Comparison of ENCODE assay signal across 24 cellular contexts in the genomic region with DNA sequence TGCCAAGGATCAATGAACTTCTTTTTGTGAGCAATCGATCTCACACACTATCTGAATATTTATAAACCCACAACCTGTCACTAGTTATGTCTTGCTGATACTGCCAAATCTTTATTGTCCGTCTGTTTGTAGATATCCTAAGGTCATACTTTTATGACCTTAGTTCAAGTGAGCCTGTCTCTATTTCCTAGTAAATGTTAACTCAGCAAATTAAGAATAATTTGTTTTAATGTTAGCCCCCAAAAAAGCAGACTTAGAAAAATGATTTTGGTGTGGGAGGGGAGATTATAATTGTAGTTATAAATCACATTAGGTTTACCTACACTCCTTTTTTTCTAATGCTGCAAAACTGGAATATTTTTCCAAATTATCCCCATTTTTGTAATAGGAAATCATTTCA. TPM values are rescaled to one million over a fixed set of nuclear protein-coding genes. Genes with fewer than 3 reads are reported as not detected.
DNase-seq lines count a peak whose midpoint lies in the region; ATAC-seq, FAIRE-seq and TF ChIP-seq lines count a peak whose summit lies in the region.
"Had no signal": no experiment of that assay in that cellular context is flagged by ENCODE, and none has a peak within 500 bp of the region (broad histone marks: within the 10 kb centered on the region; RNA-seq: fewer than 3 reads in every experiment).

No MANE protein-coding gene starts in this region.

- no peak overlapping the region for H3K9ac ChIP-seq in HepG2 (ENCODE audit: insufficient read depth, low read depth, low read length)
- no peak overlapping the region for H3K9ac ChIP-seq in K562 (ENCODE audit: insufficient read depth in 1 of 2, low read depth in 2 of 2, low read length in 2 of 2)
- H3K9ac ChIP-seq in GM23248: no peak overlapping the region
- H3K9ac ChIP-seq: BLaER1 treated with 17β-estradiol and CSF1 and Interleukin-3, amounts not matched to agents 10 nM and 100 nM had no signal

- H3F3A ChIP-seq in GM23248 (ENCODE audit: insufficient read depth): no peaks in the 10 kb centered on the region

- H3K27me3 ChIP-seq in HepG2 (ENCODE audit: control insufficient read depth in 1 of 2, insufficient read depth in 2 of 2, low read length in 2 of 2): peaks cover 0 to 6% of the 10 kb centered on the region in 2 experiments; a peak in 1 of 5 replicates
- H3K27me3 ChIP-seq in right lobe of liver: peaks cover 0 to 3% of the 10 kb centered on the region in 2 donors
- H3K27me3 ChIP-seq in K562 (ENCODE audit: control insufficient read depth in 2 of 2, insufficient read depth in 2 of 2, low read length in 2 of 2): no peaks in the 10 kb centered on the region
- H3K27me3 ChIP-seq in GM23248 (replicated peaks; ENCODE audit: insufficient read depth): no peaks in the 10 kb centered on the region
- H3K27me3 ChIP-seq: BLaER1 treated with 17β-estradiol and CSF1 and Interleukin-3, amounts not matched to agents 10 nM and 100 nM had no signal

- DNase-seq in HepG2 (ENCODE audit: low spot score) (no peak), right lobe of liver (no peak), K562 (ENCODE audit: extremely low read depth in 1 of 4, low spot score in 3 of 4) (no peak), NCI-H1694 treated with DMSO at 0.1 percent for 48 hours (lab: John Stamatoyannopoulos, UW) (no peak), GM23248 (no peak), NCI-H1436 treated with DMSO at 0.1 percent for 48 hours (lab: John Stamatoyannopoulos, UW) (no peak)
- DNase-seq: ACHN; AML-193; BE2C; CD4-positive, alpha-beta T cell; CD8-positive, alpha-beta memory T cell; DMS 273 treated with DMSO at 0.1 percent for 48 hours; DMS79; EL; GDM1; GOT3; H7; HCEC 1CT had no signal

- no peaks in the 10 kb centered on the region for H3K36me3 ChIP-seq in HepG2 (replicated peaks in 1 of 2; ENCODE audit: control insufficient read depth in 1 of 2, insufficient read depth in 2 of 2, low read length in 2 of 2)
- H3K36me3 ChIP-seq in right lobe of liver: no peaks in the 10 kb centered on the region
- no peaks in the 10 kb centered on the region for H3K36me3 ChIP-seq in K562 (ENCODE audit: control insufficient read depth, insufficient read depth, low read length)
- no peaks in the 10 kb centered on the region for H3K36me3 ChIP-seq in GM23248 (ENCODE audit: low read depth)
- H3K36me3 ChIP-seq: BE2C; BLaER1 treated with 17β-estradiol and CSF1 and Interleukin-3, amounts not matched to agents 10 nM and 100 nM had no signal

- TF ChIP-seq POLR2A in HepG2 (IDR thresholded peaks at IDR 0.05; ENCODE audit: insufficient read depth in 1 of 2, low read depth in 2 of 2, low read length in 2 of 2) (no peak), right lobe of liver (IDR thresholded peaks at IDR 0.05) (no peak), K562 (conservative IDR thresholded peaks at IDR 0.05) (no peak)

- intact Hi-C loops in HepG2 (cut with micrococcal nuclease; ENCODE audit: unreplicated experiment) (no loop called here), right lobe of liver (cut with DNase I) (no loop called here), K562 (cut with micrococcal nuclease) (no loop called here)

- H3K4me2 ChIP-seq in HepG2 (ENCODE audit: low read depth, low read length) (no peak overlapping the region), K562 (ENCODE audit: insufficient read depth, low read length) (no peak overlapping the region), GM23248 (ENCODE audit: unreplicated experiment) (no peak overlapping the region)
- H3K4me2 ChIP-seq: BLaER1 treated with 17β-estradiol and CSF1 and Interleukin-3, amounts not matched to agents 10 nM and 100 nM had no signal

- TF ChIP-seq RAD21 in HepG2 (CRISPR knock-in tag; IDR thresholded peaks at IDR 0.05): no peak
- no peak for TF ChIP-seq RAD21 in K562 (CRISPR knock-in tag; conservative IDR thresholded peaks at IDR 0.05 in 1 of 2, IDR thresholded peaks at IDR 0.05 in 1 of 2)

- TF ChIP-seq CTCF in HepG2 (CRISPR knock-in tag; IDR thresholded peaks at IDR 0.05) (no peak), right lobe of liver (IDR thresholded peaks at IDR 0.05) (no peak), K562 (IDR thresholded peaks at IDR 0.05 in 2 of 3, conservative IDR thresholded peaks at IDR 0.05 in 1 of 3; ENCODE audit: insufficient read depth in 2 of 3, low read depth in 1 of 3, low read length in 3 of 3) (no peak)

- no peak overlapping the region for H3K4me3 ChIP-seq in HepG2 (replicated peaks in 1 of 3; ENCODE audit: insufficient read depth in 1 of 3, low read depth in 2 of 3, low read length in 3 of 3)
- no peak overlapping the region for H3K4me3 ChIP-seq in right lobe of liver
- no peak overlapping the region for H3K4me3 ChIP-seq in K562
- H3K4me3 ChIP-seq in GM23248: no peak overlapping the region
- H3K4me3 ChIP-seq: BLaER1 treated with 17β-estradiol and CSF1 and Interleukin-3, amounts not matched to agents 10 nM and 100 nM; GM12878 had no signal

- H3K9me1 ChIP-seq in K562 (ENCODE audit: control insufficient read depth, insufficient read depth, low read length): no peaks in the 10 kb centered on the region

- no peaks in the 10 kb centered on the region for H3K4me1 ChIP-seq in HepG2 (ENCODE audit: insufficient read depth, low read length)
- no peaks in the 10 kb centered on the region for H3K4me1 ChIP-seq in right lobe of liver
- no peaks in the 10 kb centered on the region for H3K4me1 ChIP-seq in K562 (replicated peaks in 1 of 2; ENCODE audit: control insufficient read depth in 2 of 2, insufficient read depth in 2 of 2, low read length in 2 of 2)
- no peaks in the 10 kb centered on the region for H3K4me1 ChIP-seq in GM23248 (ENCODE audit: insufficient read depth)
- H3K4me1 ChIP-seq: BE2C had no signal

- H3K9me3 ChIP-seq in HepG2 (ENCODE audit: low read length) (no peaks in the 10 kb centered on the region), right lobe of liver (no peaks in the 10 kb centered on the region), K562 (replicated peaks; ENCODE audit: control insufficient read depth, insufficient read depth, low read depth, low read length) (no peaks in the 10 kb centered on the region), GM23248 (ENCODE audit: low read depth) (no peaks in the 10 kb centered on the region)
- H3K9me3 ChIP-seq: BE2C; BLaER1 treated with 17β-estradiol and CSF1 and Interleukin-3, amounts not matched to agents 10 nM and 100 nM had no signal

- FAIRE-seq in HepG2 (lab: Jason Lieb, UNC) (no peak), K562 (lab: Jason Lieb, UNC) (no peak)
- FAIRE-seq: A204.1, D721Med, GM12878 had no signal

- H3K79me2 ChIP-seq in HepG2 (ENCODE audit: insufficient read depth, low read length) (no peaks in the 10 kb centered on the region), K562 (ENCODE audit: control insufficient read depth, insufficient read depth, low read length) (no peaks in the 10 kb centered on the region), GM23248 (ENCODE audit: insufficient read depth) (no peaks in the 10 kb centered on the region)

- H4K20me1 ChIP-seq in HepG2 (ENCODE audit: insufficient read depth, low read length) (no peaks in the 10 kb centered on the region), K562 (replicated peaks; ENCODE audit: control insufficient read depth, insufficient read depth, low read length) (no peaks in the 10 kb centered on the region), GM23248 (ENCODE audit: insufficient read depth) (no peaks in the 10 kb centered on the region)
- H4K20me1 ChIP-seq: BLaER1 treated with 17β-estradiol and CSF1 and Interleukin-3, amounts not matched to agents 10 nM and 100 nM had no signal

- ATAC-seq in HepG2: no peak
- no peak for ATAC-seq in right lobe of liver
- no peak for ATAC-seq in K562
- ATAC-seq: GM12878 had no signal

- in situ Hi-C loops in HepG2 (cut with HindIII; ENCODE audit: extremely low pct_ligation_motif_present, low pct_unique_long_range_greater_than_20kb): no loop called here
- in situ Hi-C loops in K562 (cut with MboI): no loop called here
- in situ Hi-C loops in GM23248 (cut with MboI): no loop called here

- CTCF ChIA-PET in HepG2 (lab: Yijun Ruan, JAX; ENCODE audit: low intra/inter-chr PET ratio, low total read pairs) (no interaction called here), K562 (lab: Yijun Ruan, JAX; ENCODE audit: low intra/inter-chr PET ratio) (no interaction called here)

- no peaks in the 10 kb centered on the region for H3K9me2 ChIP-seq in GM23248 (ENCODE audit: insufficient read depth)

- BruUV-seq in HepG2 (replicated peaks; lab: Mats Ljungman, UMichigan) (no TSS peak), K562 (replicated peaks; lab: Mats Ljungman, UMichigan) (no TSS peak)

- no peak overlapping the region for H2AFZ ChIP-seq in HepG2 (ENCODE audit: low read length)
- no peak overlapping the region for H2AFZ ChIP-seq in K562 (ENCODE audit: low read depth, low read length)
- no peak overlapping the region for H2AFZ ChIP-seq in GM23248

- POLR2A ChIA-PET in HepG2 (lab: Yijun Ruan, JAX) (no interaction called here), K562 (lab: Yijun Ruan, JAX) (interaction anchor here (0.6 kb wide), 1 partner anchor 615 kb away, joined by 3 read pairs; no protein-coding TSS in a partner anchor)

- TF ChIP-seq EP300 in HepG2 (IDR thresholded peaks at IDR 0.05; ENCODE audit: low read depth in 2 of 2, low read length in 2 of 2) (no peak), HepG2 (CRISPR knock-in tag; IDR thresholded peaks at IDR 0.05; ENCODE audit: borderline replicate concordance) (no peak), K562 (IDR thresholded peaks at IDR 0.05; ENCODE audit: low read length) (no peak)

- WGBS in HepG2 (ENCODE audit: low lambda C conversion rate): 23% methylated on average over 2 of the region's 2 CpGs
- 50% methylated on average over 2 of the region's 2 CpGs for whole genome bisulfite sequencing in right lobe of liver (ENCODE audit: insufficient coverage, low coverage, low lambda C conversion rate, missing lambda C conversion rate)
- WGBS in K562 (ENCODE audit: insufficient coverage, low coverage, missing lambda C conversion rate): 18% methylated on average over 2 of the region's 2 CpGs
- 53 to 59% methylated on average over 2 of the region's 2 CpGs for WGBS in GM23248 (ENCODE audit: low coverage in 1 of 2, low lambda C conversion rate in 2 of 2, missing lambda C conversion rate in 2 of 2), 2 experiments

- H3K27ac ChIP-seq in HepG2 (ENCODE audit: extremely low read length, insufficient read depth, low read length) (no peak overlapping the region), right lobe of liver (no peak overlapping the region), K562 (ENCODE audit: extremely low read depth, low read depth, low read length) (no peak overlapping the region), GM23248 (no peak overlapping the region)
- H3K27ac ChIP-seq: 22Rv1; BLaER1 treated with 17β-estradiol and CSF1 and Interleukin-3, amounts not matched to agents 10 nM and 100 nM had no signal

RNA-seq across cellular contexts. Expression of a gene that starts 9.4 kb away (rescaled TPM):
- total RNA-seq in HepG2 (2016; rRNA removed; fragmentation: Illumina TruSeq; extraction: Trizol): not detected in 2 replicates
- total RNA-seq in HepG2 (2016; cell fraction: cytosol; rRNA removed; fragmentation: Illumina TruSeq; extraction: Trizol; ENCODE audit: low read depth): not detected in 2 replicates
- total RNA-seq in HepG2 (2016; cell fraction: insoluble cytoplasmic fraction; rRNA removed; fragmentation: Illumina TruSeq; extraction: Trizol): not detected in 2 replicates
- total RNA-seq in HepG2 (2016; cell fraction: membrane; rRNA removed; fragmentation: Illumina TruSeq; extraction: Trizol): not detected in 2 replicates
- not detected in 2 replicates for total RNA-seq in HepG2 (2016; cell fraction: nucleus; rRNA removed; fragmentation: Illumina TruSeq; extraction: Trizol)
- not detected in 2 replicates for polyA plus RNA-seq in HepG2 (2011; rRNA removed)
- polyA plus RNA-seq in HepG2 (2011; cell fraction: cytosol; rRNA removed): not detected in 2 replicates
- not detected in 2 replicates for polyA plus RNA-seq in HepG2 (2011; cell fraction: nucleus; rRNA removed)
- polyA plus RNA-seq in HepG2 (2012): not detected in 2 replicates
- polyA plus RNA-seq in HepG2 (2016; cell fraction: cytosol; fragmentation: Illumina TruSeq; extraction: Trizol; ENCODE audit: low read depth): not detected in 2 replicates
- not detected in 2 replicates for polyA plus RNA-seq in HepG2 (2016; cell fraction: insoluble cytoplasmic fraction; fragmentation: Illumina TruSeq; extraction: Trizol; ENCODE audit: low read depth)
- not detected in 2 replicates for polyA plus RNA-seq in HepG2 (2016; cell fraction: membrane; fragmentation: Illumina TruSeq; extraction: Trizol; ENCODE audit: low read depth)
- polyA plus RNA-seq in HepG2 (2016; cell fraction: nucleus; fragmentation: Illumina TruSeq; extraction: Trizol; ENCODE audit: insufficient read depth, low read depth): not detected in 2 replicates
- polyA minus RNA-seq in HepG2 (2011; rRNA and poly(A)+ RNA removed; ENCODE audit: low replicate concordance): 9.3 TPM in 1 of 2 replicates, not detected in the other
- polyA minus RNA-seq in HepG2 (2011; cell fraction: cytosol; rRNA and poly(A)+ RNA removed): not detected in 2 replicates
- not detected in 2 replicates for polyA minus RNA-seq in HepG2 (2011; cell fraction: nucleus; rRNA and poly(A)+ RNA removed)
- total RNA-seq in right lobe of liver: not detected
- total RNA-seq in K562 (2011; cell fraction: chromatin; rRNA removed; ENCODE audit: low replicate concordance): 0.14 and 1.1 TPM in 2 replicates
- total RNA-seq in K562 (2011; cell fraction: nucleolus; rRNA removed): 0.17 and 0.66 TPM in 2 replicates
- total RNA-seq in K562 (2011; cell fraction: nucleoplasm; rRNA removed): 0.23 and 0.81 TPM in 2 replicates
- 0.16 and 0.64 TPM in 2 replicates for total RNA-seq in K562 (2014; rRNA removed)
- 0.38 and 1.1 TPM in 2 replicates for total RNA-seq in K562 (2014; rRNA removed; fragmentation: Illumina TruSeq; extraction: Trizol)
- total RNA-seq in K562 (2015; rRNA removed; fragmentation: Illumina TruSeq; extraction: Trizol): 0.34 and 1.8 TPM in 2 replicates
- 0.31 and 0.95 TPM in 2 replicates for total RNA-seq in K562 (2021)
- 0.31 and 0.38 TPM in 2 replicates for polyA plus RNA-seq in K562 (2011; rRNA removed)
- polyA plus RNA-seq in K562 (2011; cell fraction: cytosol; rRNA removed): 0.13 TPM in 2 replicates
- 0.18 and 1.1 TPM in 2 replicates for polyA plus RNA-seq in K562 (2011; cell fraction: nucleus; rRNA removed)
- polyA plus RNA-seq in K562 (2012): 0.24 and 0.40 TPM in 2 replicates
- polyA plus RNA-seq in K562 (2014; fragmentation: Illumina TruSeq; extraction: Trizol): 0.36 and 0.56 TPM in 2 replicates
- under 1 TPM; 0.44 to 0.67 TPM for polyA plus RNA-seq in K562 (2014; fragmentation: Nextera tagmentation; extraction: Ambion mirVana)
- 0.11 and 0.46 TPM in 2 replicates for polyA plus RNA-seq in K562 (2014; rRNA removed)
- 0.18 and 1.4 TPM in 2 replicates for polyA minus RNA-seq in K562 (2011; rRNA and poly(A)+ RNA removed)
- polyA minus RNA-seq in K562 (2011; cell fraction: cytosol; rRNA and poly(A)+ RNA removed): not detected in 2 replicates
- 0.13 TPM in 1 of 2 replicates, not detected in the other for polyA minus RNA-seq in K562 (2011; cell fraction: nucleus; rRNA and poly(A)+ RNA removed)
- 1.1 TPM in 1 of 2 replicates, not detected in the other for total RNA-seq in GM23248 (2014; rRNA removed; shearing (Covaris generic))
- 0.89 and 0.93 TPM in 2 replicates for polyA plus RNA-seq in GM23248 (2016; fragmentation: Nextera tagmentation; extraction: Ambion mirVana)
- total RNA-seq: CD4-positive, alpha-beta T cell had no signal
- polyA plus RNA-seq: CD14-positive monocyte had no signal

RNA-seq across cellular contexts. Expression of a gene that starts 51.1 kb away (rescaled TPM):
- total RNA-seq in HepG2 (2016; rRNA removed; fragmentation: Illumina TruSeq; extraction: Trizol) (49.8 and 84.5 TPM in 2 replicates), right lobe of liver (10 to 100 TPM in 1 of 6 experiments, 1 to 10 TPM in 5; 6.6 to 11.8 (median 9.6) TPM), K562 (2014; rRNA removed) (50.7 and 57.0 TPM in 2 replicates), K562 (2014; rRNA removed; fragmentation: Illumina TruSeq; extraction: Trizol) (94.5 and 110 TPM in 2 replicates), K562 (2015; rRNA removed; fragmentation: Illumina TruSeq; extraction: Trizol) (78.2 and 85.4 TPM in 2 replicates), K562 (2021) (55.4 and 62.3 TPM in 2 replicates)
- 10.5 and 10.9 TPM in 2 replicates for total RNA-seq in HepG2 (2016; cell fraction: cytosol; rRNA removed; fragmentation: Illumina TruSeq; extraction: Trizol; ENCODE audit: low read depth)
- total RNA-seq in HepG2 (2016; cell fraction: insoluble cytoplasmic fraction; rRNA removed; fragmentation: Illumina TruSeq; extraction: Trizol): 55.7 and 91.3 TPM in 2 replicates
- 17.1 and 20.0 TPM in 2 replicates for total RNA-seq in HepG2 (2016; cell fraction: membrane; rRNA removed; fragmentation: Illumina TruSeq; extraction: Trizol)
- 33.5 and 38.7 TPM in 2 replicates for total RNA-seq in HepG2 (2016; cell fraction: nucleus; rRNA removed; fragmentation: Illumina TruSeq; extraction: Trizol)
- polyA plus RNA-seq in HepG2 (2011; rRNA removed) (5.3 and 7.0 TPM in 2 replicates), K562 (2011; rRNA removed) (42.2 and 58.0 TPM in 2 replicates), K562 (2014; fragmentation: Illumina TruSeq; extraction: Trizol) (34.5 and 34.7 TPM in 2 replicates), K562 (2014; fragmentation: Nextera tagmentation; extraction: Ambion mirVana) (100 to 1,000 TPM; 168 to 177 TPM), K562 (2014; rRNA removed) (79.6 and 87.9 TPM in 2 replicates), GM23248 (2016; fragmentation: Nextera tagmentation; extraction: Ambion mirVana) (72.4 and 78.0 TPM in 2 replicates)
- 3.7 and 7.1 TPM in 2 replicates for polyA plus RNA-seq in HepG2 (2011; cell fraction: cytosol; rRNA removed)
- polyA plus RNA-seq in HepG2 (2011; cell fraction: nucleus; rRNA removed): 6.3 and 7.9 TPM in 2 replicates
- polyA plus RNA-seq in HepG2 (2012): 8.9 and 18.0 TPM in 2 replicates
- 12.2 and 13.0 TPM in 2 replicates for polyA plus RNA-seq in HepG2 (2016; cell fraction: cytosol; fragmentation: Illumina TruSeq; extraction: Trizol; ENCODE audit: low read depth)
- 89.7 and 106 TPM in 2 replicates for polyA plus RNA-seq in HepG2 (2016; cell fraction: insoluble cytoplasmic fraction; fragmentation: Illumina TruSeq; extraction: Trizol; ENCODE audit: low read depth)
- polyA plus RNA-seq in HepG2 (2016; cell fraction: membrane; fragmentation: Illumina TruSeq; extraction: Trizol; ENCODE audit: low read depth): 17.7 and 17.9 TPM in 2 replicates
- polyA plus RNA-seq in HepG2 (2016; cell fraction: nucleus; fragmentation: Illumina TruSeq; extraction: Trizol; ENCODE audit: insufficient read depth, low read depth): 41.1 and 45.5 TPM in 2 replicates
- polyA minus RNA-seq in HepG2 (2011; rRNA and poly(A)+ RNA removed; ENCODE audit: low replicate concordance): 5.2 and 11.8 TPM in 2 replicates
- 3.0 and 6.7 TPM in 2 replicates for polyA minus RNA-seq in HepG2 (2011; cell fraction: cytosol; rRNA and poly(A)+ RNA removed)
- 67.5 and 71.3 TPM in 2 replicates for polyA minus RNA-seq in HepG2 (2011; cell fraction: nucleus; rRNA and poly(A)+ RNA removed)
- 19.2 and 56.4 TPM in 2 replicates for total RNA-seq in K562 (2011; cell fraction: chromatin; rRNA removed; ENCODE audit: low replicate concordance)
- 8.8 and 13.0 TPM in 2 replicates for total RNA-seq in K562 (2011; cell fraction: nucleolus; rRNA removed)
- 31.6 and 55.4 TPM in 2 replicates for total RNA-seq in K562 (2011; cell fraction: nucleoplasm; rRNA removed)
- 5.7 and 15.7 TPM in 2 replicates for polyA plus RNA-seq in K562 (2011; cell fraction: cytosol; rRNA removed)
- 12.3 and 19.5 TPM in 2 replicates for polyA plus RNA-seq in K562 (2011; cell fraction: nucleus; rRNA removed)
- polyA plus RNA-seq in K562 (2012): 44.5 and 82.5 TPM in 2 replicates
- 44.8 and 58.3 TPM in 2 replicates for polyA minus RNA-seq in K562 (2011; rRNA and poly(A)+ RNA removed)
- polyA minus RNA-seq in K562 (2011; cell fraction: cytosol; rRNA and poly(A)+ RNA removed): 8.2 and 10.8 TPM in 2 replicates
- 27.7 and 62.8 TPM in 2 replicates for polyA minus RNA-seq in K562 (2011; cell fraction: nucleus; rRNA and poly(A)+ RNA removed)
- 16.6 and 27.8 TPM in 2 replicates for total RNA-seq in GM23248 (2014; rRNA removed; shearing (Covaris generic))

RNA-seq across cellular contexts. Expression of a gene that starts 58.6 kb away (rescaled TPM):
- total RNA-seq in HepG2 (2016; rRNA removed; fragmentation: Illumina TruSeq; extraction: Trizol) (62.6 and 77.5 TPM in 2 replicates), right lobe of liver (10 to 100 TPM; 16.0 to 34.2 (median 23.2) TPM), K562 (2014; rRNA removed) (81.5 and 129 TPM in 2 replicates), K562 (2014; rRNA removed; fragmentation: Illumina TruSeq; extraction: Trizol) (86.4 and 100 TPM in 2 replicates), K562 (2015; rRNA removed; fragmentation: Illumina TruSeq; extraction: Trizol) (72.3 and 75.3 TPM in 2 replicates), K562 (2021) (196 and 210 TPM in 2 replicates)
- 196 and 201 TPM in 2 replicates for total RNA-seq in HepG2 (2016; cell fraction: cytosol; rRNA removed; fragmentation: Illumina TruSeq; extraction: Trizol; ENCODE audit: low read depth)
- total RNA-seq in HepG2 (2016; cell fraction: insoluble cytoplasmic fraction; rRNA removed; fragmentation: Illumina TruSeq; extraction: Trizol): 52.0 and 76.4 TPM in 2 replicates
- 193 and 202 TPM in 2 replicates for total RNA-seq in HepG2 (2016; cell fraction: membrane; rRNA removed; fragmentation: Illumina TruSeq; extraction: Trizol)
- 85.5 and 101 TPM in 2 replicates for total RNA-seq in HepG2 (2016; cell fraction: nucleus; rRNA removed; fragmentation: Illumina TruSeq; extraction: Trizol)
- polyA plus RNA-seq in HepG2 (2011; rRNA removed) (99.6 and 107 TPM in 2 replicates), K562 (2011; rRNA removed) (36.7 and 64.4 TPM in 2 replicates), K562 (2014; fragmentation: Illumina TruSeq; extraction: Trizol) (193 and 239 TPM in 2 replicates), K562 (2014; fragmentation: Nextera tagmentation; extraction: Ambion mirVana) (10 to 100 TPM; 47.0 to 51.2 TPM), K562 (2014; rRNA removed) (89.2 and 107 TPM in 2 replicates), GM23248 (2016; fragmentation: Nextera tagmentation; extraction: Ambion mirVana) (215 and 216 TPM in 2 replicates)
- polyA plus RNA-seq in HepG2 (2011; cell fraction: cytosol; rRNA removed): 78.6 and 78.7 TPM in 2 replicates
- 376 and 410 TPM in 2 replicates for polyA plus RNA-seq in HepG2 (2011; cell fraction: nucleus; rRNA removed)
- 107 and 155 TPM in 2 replicates for polyA plus RNA-seq in HepG2 (2012)
- 380 and 410 TPM in 2 replicates for polyA plus RNA-seq in HepG2 (2016; cell fraction: cytosol; fragmentation: Illumina TruSeq; extraction: Trizol; ENCODE audit: low read depth)
- 105 and 112 TPM in 2 replicates for polyA plus RNA-seq in HepG2 (2016; cell fraction: insoluble cytoplasmic fraction; fragmentation: Illumina TruSeq; extraction: Trizol; ENCODE audit: low read depth)
- polyA plus RNA-seq in HepG2 (2016; cell fraction: membrane; fragmentation: Illumina TruSeq; extraction: Trizol; ENCODE audit: low read depth): 302 and 346 TPM in 2 replicates
- polyA plus RNA-seq in HepG2 (2016; cell fraction: nucleus; fragmentation: Illumina TruSeq; extraction: Trizol; ENCODE audit: insufficient read depth, low read depth): 178 and 216 TPM in 2 replicates
- polyA minus RNA-seq in HepG2 (2011; rRNA and poly(A)+ RNA removed; ENCODE audit: low replicate concordance): 56.6 and 119 TPM in 2 replicates
- 28.9 and 30.7 TPM in 2 replicates for polyA minus RNA-seq in HepG2 (2011; cell fraction: cytosol; rRNA and poly(A)+ RNA removed)
- polyA minus RNA-seq in HepG2 (2011; cell fraction: nucleus; rRNA and poly(A)+ RNA removed): 154 and 197 TPM in 2 replicates
- total RNA-seq in K562 (2011; cell fraction: chromatin; rRNA removed; ENCODE audit: low replicate concordance): 51.3 and 79.8 TPM in 2 replicates
- 31.9 and 37.2 TPM in 2 replicates for total RNA-seq in K562 (2011; cell fraction: nucleolus; rRNA removed)
- 53.0 and 69.2 TPM in 2 replicates for total RNA-seq in K562 (2011; cell fraction: nucleoplasm; rRNA removed)
- 55.8 and 69.1 TPM in 2 replicates for polyA plus RNA-seq in K562 (2011; cell fraction: cytosol; rRNA removed)
- 124 and 194 TPM in 2 replicates for polyA plus RNA-seq in K562 (2011; cell fraction: nucleus; rRNA removed)
- 94.8 and 138 TPM in 2 replicates for polyA plus RNA-seq in K562 (2012)
- polyA minus RNA-seq in K562 (2011; rRNA and poly(A)+ RNA removed): 34.6 and 42.5 TPM in 2 replicates
- 42.3 and 61.3 TPM in 2 replicates for polyA minus RNA-seq in K562 (2011; cell fraction: cytosol; rRNA and poly(A)+ RNA removed)
- polyA minus RNA-seq in K562 (2011; cell fraction: nucleus; rRNA and poly(A)+ RNA removed): 64.6 and 92.0 TPM in 2 replicates
- total RNA-seq in GM23248 (2014; rRNA removed; shearing (Covaris generic)): 75.6 and 108 TPM in 2 replicates
